ENCODE assay signal across 1 cellular context in genomic region chr6:128158496-128158895, GRCh38.
TF ChIP-seq lines count a peak whose summit lies in the region.

No MANE protein-coding gene starts in this region.

TF ChIP-seq in endothelial cell of umbilical vein, 7 proteins besides CTCF, POLR2A, EP300 and RAD21 (continued from another document):
- TF ChIP-seq, protein P1, sequence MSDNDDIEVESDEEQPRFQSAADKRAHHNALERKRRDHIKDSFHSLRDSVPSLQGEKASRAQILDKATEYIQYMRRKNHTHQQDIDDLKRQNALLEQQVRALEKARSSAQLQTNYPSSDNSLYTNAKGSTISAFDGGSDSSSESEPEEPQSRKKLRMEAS (IDR thresholded peaks at IDR 0.05; ENCODE audit: insufficient read depth, insufficient read length), result no peak
- TF ChIP-seq FOS (IDR thresholded peaks at IDR 0.05; ENCODE audit: borderline replicate concordance, insufficient read depth, low read length), result peak; percentile 60
- TF ChIP-seq JUN (IDR thresholded peaks at IDR 0.05; ENCODE audit: borderline replicate concordance, insufficient read depth, insufficient read length, low read depth), result peak; percentile 43
- TF ChIP-seq MYC (IDR thresholded peaks at IDR 0.05; ENCODE audit: low read depth, low read length), result no peak
